ENCODE assay signal across 14 cellular contexts in the genomic region with DNA sequence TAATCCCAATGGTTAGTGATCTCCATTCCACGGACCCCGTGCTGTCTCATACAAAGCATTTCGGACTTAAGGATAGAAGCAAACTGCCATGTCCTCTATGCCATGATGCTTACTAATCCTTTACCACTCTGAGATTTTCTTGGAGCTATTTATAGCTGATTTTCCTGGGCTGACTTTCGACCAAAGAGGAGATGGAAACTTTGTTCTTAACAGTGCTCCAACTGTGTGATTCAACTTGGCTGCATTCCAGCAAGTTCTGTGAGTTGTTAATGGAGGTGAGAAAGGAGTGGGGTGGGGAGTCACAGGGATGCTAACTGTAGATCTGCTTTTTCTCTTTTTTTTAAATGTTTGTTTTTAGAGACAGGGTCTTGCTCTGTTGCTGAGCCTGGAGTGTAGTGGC. TPM values are rescaled to one million over a fixed set of nuclear protein-coding genes. Genes with fewer than 3 reads are reported as not detected.
DNase-seq lines count a peak whose midpoint lies in the region; ATAC-seq, FAIRE-seq and TF ChIP-seq lines count a peak whose summit lies in the region.
"Had no signal": no experiment of that assay in that cellular context is flagged by ENCODE, and none has a peak within 500 bp of the region (broad histone marks: within the 10 kb centered on the region; RNA-seq: fewer than 3 reads in every experiment).

No MANE protein-coding gene starts in this region.

- H3K4me3 ChIP-seq in AG10803 (ENCODE audit: low read length) (no peak overlapping the region), HUES48 (ENCODE audit: low read depth, low read length) (no peak overlapping the region; the same call in 1 of the 2 replicates)
- H3K4me3 ChIP-seq: HAP-1 had no signal

- no peaks in the 10 kb centered on the region for H3K9me3 ChIP-seq in HUES48 (ENCODE audit: control insufficient read depth, insufficient read depth, low read length)
- H3K9me3 ChIP-seq: HAP-1 had no signal

- no peak for FAIRE-seq in HTR-8/SVneo (lab: Jason Lieb, UNC)

- H3K36me3 ChIP-seq in HUES48 (ENCODE audit: control insufficient read depth, insufficient read depth, low read length): no peaks in the 10 kb centered on the region
- H3K36me3 ChIP-seq: HAP-1 had no signal

- no peak overlapping the region for H3K9ac ChIP-seq in HUES48 (ENCODE audit: low read depth, low read length)

- peak; percentile 37 for DNase-seq in AG10803 (ENCODE audit: low read depth)
- peak; percentile 82 for DNase-seq in astrocyte of the hippocampus (ENCODE audit: low read depth, low spot score)
- peak; percentile 44 to 72 for DNase-seq in left colon
- no peak for DNase-seq in NCI-H2171 treated with DMSO at 0.1 percent for 48 hours (lab: John Stamatoyannopoulos, UW)
- no peak for DNase-seq in HTR-8/SVneo (ENCODE audit: insufficient read length, low spot score)
- DNase-seq: activated T-cell treated with anti-CD3 and anti-CD28 coated beads, Interleukin-2, amount 50 U/mL, for 48 hours; CD4-positive, CD25-positive, alpha-beta regulatory T cell; immature natural killer cell; NCI-H446 treated with DMSO at 0.1 percent for 48 hours had no signal

- ATAC-seq in left colon (peak; percentile 4), HG03095 (IDR thresholded peaks at IDR 0.05; ENCODE audit: unreplicated experiment) (no peak), GM19395 (IDR thresholded peaks at IDR 0.05; ENCODE audit: unreplicated experiment) (no peak)

- TF ChIP-seq CTCF in AG10803 (conservative IDR thresholded peaks at IDR 0.05; ENCODE audit: low read length): no peak

- H3K27me3 ChIP-seq in HUES48 (ENCODE audit: control insufficient read depth, insufficient read depth, low read length): no peaks in the 10 kb centered on the region

- H3K4me1 ChIP-seq in HUES48 (ENCODE audit: control insufficient read depth, insufficient read depth, low read length): peaks cover 6% of the 10 kb centered on the region; the same call in 1 of the 2 replicates
- H3K4me1 ChIP-seq: HAP-1 had no signal

- intact Hi-C loops in left colon (cut with DNase I, micrococcal nuclease): no loop called here

- peak overlapping the region; percentile 59 for H3K27ac ChIP-seq in HUES48 (ENCODE audit: low read depth, low read length)

RNA-seq across cellular contexts. Expression of gene EPCAM, which starts 11.6 kb away (rescaled TPM):
- 1,000 to 10,000 TPM; 1,569 to 1,978 TPM for total RNA-seq in left colon
- total RNA-seq: T-helper 2 cell treated with Interferon-gamma antibody and Interleukin-4, amounts not matched to agents 100 ng/mL and 5 ng/mL, for 36 hours had no signal

RNA-seq across cellular contexts. Expression of gene MSH2, which starts 45.5 kb away (rescaled TPM):
- 10 to 100 TPM; 10.9 to 12.2 TPM for total RNA-seq in left colon

Comparison
In these comparisons a context has a peak if more than half of its experiments do, and no peak if none do; other contexts are left out.
1. DNase-seq: peak in AG10803 (single experiment), astrocyte of the hippocampus (single experiment) and left colon (2 of 2); none in NCI-H2171 treated with DMSO at 0.1 percent for 48 hours (single experiment) and HTR-8/SVneo (single experiment).